ENCODE assay signal across 8 cellular contexts in the genomic region with DNA sequence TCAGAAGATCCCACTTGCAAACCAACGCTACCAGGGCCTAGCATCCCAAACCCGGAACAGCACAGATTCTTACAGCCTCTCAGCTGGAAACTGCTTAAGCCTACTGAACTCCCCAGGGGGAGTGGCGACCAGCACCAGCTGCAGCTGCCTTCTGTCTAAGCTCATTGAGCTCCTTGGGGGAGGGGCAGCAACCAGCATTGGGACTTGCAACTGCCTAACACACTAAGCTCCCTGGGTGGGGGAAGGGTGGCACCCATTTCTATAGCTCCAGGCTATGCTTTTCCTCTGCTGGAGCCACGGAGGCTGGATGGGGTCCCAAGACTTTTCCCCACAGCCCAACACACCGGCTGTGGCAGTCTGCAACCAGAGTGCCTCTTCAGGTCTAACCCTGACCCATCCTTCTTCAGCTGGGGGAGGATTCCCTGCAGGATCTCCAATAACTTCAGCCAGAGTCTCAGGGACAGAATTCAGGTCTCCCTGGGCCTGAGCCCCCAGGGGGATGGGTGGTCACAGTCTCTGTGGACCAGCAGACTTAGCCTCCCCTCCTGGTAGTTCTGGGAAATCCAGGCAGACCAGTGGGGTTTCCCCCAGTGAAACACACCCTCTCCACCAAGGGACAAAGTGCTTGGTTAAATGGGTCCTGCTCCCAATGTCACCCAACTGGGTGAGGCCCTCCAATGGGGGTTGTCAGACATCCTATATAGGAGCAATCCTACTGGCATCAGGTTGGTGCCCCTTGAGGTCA. TPM values are rescaled to one million over a fixed set of nuclear protein-coding genes. Genes with fewer than 3 reads are reported as not detected.
DNase-seq lines count a peak whose midpoint lies in the region; ATAC-seq and TF ChIP-seq lines count a peak whose summit lies in the region.

No MANE protein-coding gene starts in this region.

- H3K4me3 ChIP-seq in coronary artery (no peak overlapping the region), right lobe of liver (no peak overlapping the region)

- TF ChIP-seq CTCF in coronary artery (IDR thresholded peaks at IDR 0.05) = no peak
- no peak for TF ChIP-seq CTCF in right lobe of liver (IDR thresholded peaks at IDR 0.05)

- H3K27me3 Mint-ChIP-seq in activated T-cell treated with anti-CD3 and anti-CD28 coated beads, Interleukin-2, amount 50 U/mL, for 4 hours (ENCODE audit: low read depth) = no peaks in the 10 kb centered on the region

- peaks cover 31% of the 10 kb centered on the region for H3K9me3 Mint-ChIP-seq in activated T-cell treated with anti-CD3 and anti-CD28 coated beads, Interleukin-2, amount 50 U/mL, for 4 hours

- WGBS in right lobe of liver (ENCODE audit: insufficient coverage, low coverage, low lambda C conversion rate, missing lambda C conversion rate) = 14% methylated on average over 1 of the region's 5 CpGs

- no peaks in the 10 kb centered on the region for H3K36me3 ChIP-seq in right lobe of liver

- TF ChIP-seq POLR2A in right lobe of liver (IDR thresholded peaks at IDR 0.05) = no peak

- H3K36me3 Mint-ChIP-seq in activated T-cell treated with anti-CD3 and anti-CD28 coated beads, Interleukin-2, amount 50 U/mL, for 4 hours (ENCODE audit: insufficient read depth) = peaks cover 20% of the 10 kb centered on the region

- DNase-seq in GM19238 (ENCODE audit: insufficient read length, low spot score) = peak; percentile 7
- DNase-seq in NCI-H2107 treated with DMSO at 0.1 percent for 48 hours (lab: John Stamatoyannopoulos, UW; ENCODE audit: unreplicated experiment) = peak; percentile 83
- DNase-seq in iPS DF 4.7 (ENCODE audit: extremely low read depth, low spot score) = peak; percentile 22
- DNase-seq in dermis blood vessel endothelial cell = no peak
- DNase-seq in coronary artery (ENCODE audit: low spot score) = no peak
- no peak for DNase-seq in right lobe of liver
- DNase-seq in activated T-cell treated with anti-CD3 and anti-CD28 coated beads, Interleukin-2, amount 50 U/mL, for 4 hours = no peak

- no peaks in the 10 kb centered on the region for H3K9me3 ChIP-seq in right lobe of liver

- intact Hi-C loops in right lobe of liver (cut with DNase I) = no loop called here

- no peak overlapping the region for H3K4me3 Mint-ChIP-seq in activated T-cell treated with anti-CD3 and anti-CD28 coated beads, Interleukin-2, amount 50 U/mL, for 4 hours

- H3K4me1 ChIP-seq in right lobe of liver = no peaks in the 10 kb centered on the region

- H3K27me3 ChIP-seq in right lobe of liver = no peaks in the 10 kb centered on the region

- H3K27ac ChIP-seq in coronary artery = no peak overlapping the region
- H3K27ac ChIP-seq in right lobe of liver = no peak overlapping the region

- ATAC-seq in HG03060 (IDR thresholded peaks at IDR 0.05; ENCODE audit: low read depth, unreplicated experiment) (peak; percentile 84), right lobe of liver (no peak)
- ATAC-seq in activated T-cell treated with anti-CD3 and anti-CD28 coated beads, Interleukin-2, amount 50 U/mL, for 4 hours = no peak

- peaks cover 3% of the 10 kb centered on the region for H3K4me1 Mint-ChIP-seq in activated T-cell treated with anti-CD3 and anti-CD28 coated beads, Interleukin-2, amount 50 U/mL, for 4 hours (ENCODE audit: low read depth)

RNA-seq across cellular contexts. Expression of a gene that starts 45.9 kb away (rescaled TPM):
- total RNA-seq in dermis blood vessel endothelial cell (0.60 and 1.0 TPM in 2 replicates), right lobe of liver (1 to 10 TPM; 1.2 to 7.4 (median 3.6) TPM)
- total RNA-seq in activated T-cell treated with anti-CD3 and anti-CD28 coated beads, Interleukin-2, amount 50 U/mL, for 4 hours = 10 to 100 TPM; 33.6 to 58.0 (median 45.4) TPM

Comparison
In these comparisons a context has a peak if more than half of its experiments do, and no peak if none do; other contexts are left out.
1. DNase-seq: peak in GM19238 (single experiment), NCI-H2107 treated with DMSO at 0.1 percent for 48 hours (single experiment) and iPS DF 4.7 (single experiment); none in dermis blood vessel endothelial cell (single experiment), coronary artery (single experiment), right lobe of liver (0 of 3) and activated T-cell treated with anti-CD3 and anti-CD28 coated beads, Interleukin-2, amount 50 U/mL, for 4 hours (single experiment).
2. RNA of a gene that starts 45.9 kb away (total RNA-seq): 33.6 to 58.0 TPM in activated T-cell treated with anti-CD3 and anti-CD28 coated beads, Interleukin-2, amount 50 U/mL, for 4 hours; 1.2 to 7.4 TPM in right lobe of liver and 0.60 to 1.0 TPM in dermis blood vessel endothelial cell; every median in the first group is over 4 times any median in the second.